ENCODE assay signal across 13 cellular contexts in genomic region chrX:32185160-32185559, GRCh38.
A peak's percentile ranks its signal among the peaks of the same experiment; 100 is the strongest.
DNase-seq lines count a peak whose midpoint lies in the region; TF ChIP-seq lines count a peak whose summit lies in the region.
"Had no signal": no experiment of that assay in that cellular context is flagged by ENCODE, and none has a peak within 500 bp of the region (broad histone marks: within the 10 kb centered on the region; RNA-seq: fewer than 3 reads in every experiment).

No MANE protein-coding gene starts in this region.

- no peak overlapping the region for H3K4me3 Mint-ChIP-seq in activated T-helper 1 cell treated with anti-CD3 and anti-CD28 coated beads, Interleukin-12 subunit alpha, Interleukin-12 subunit beta, Interleukin-2, Interleukin-4 antibody, amounts not matched to agents 30 ng/mL and 10 ng/mL and 1 ng/mL, durations not matched to agents 14 hours and 24 hours and 36 hours
- no peak overlapping the region for H3K4me3 Mint-ChIP-seq in CD4-positive, alpha-beta memory T cell
- H3K4me3 Mint-ChIP-seq: CD14-positive monocyte, GM23338 had no signal

- H3K9ac ChIP-seq in mammary epithelial cell (ENCODE audit: insufficient read depth, low read length) = no peak overlapping the region
- H3K9ac ChIP-seq in GM23248 = no peak overlapping the region

- H2AFZ ChIP-seq in mammary epithelial cell (ENCODE audit: low read depth, low read length) (no peak overlapping the region), GM23248 (no peak overlapping the region)
- H2AFZ ChIP-seq: GM23338 had no signal

- WGBS in mammary epithelial cell (ENCODE audit: low coverage, missing lambda C conversion rate) = 8% methylated on average over 2 of the region's 2 CpGs
- 6 to 14% methylated on average over 2 of the region's 2 CpGs for WGBS in GM23248 (ENCODE audit: low coverage in 1 of 2, low lambda C conversion rate in 2 of 2, missing lambda C conversion rate in 2 of 2), 2 experiments

- CTCF ChIA-PET in mammary epithelial cell (lab: Charles Lee; ENCODE audit: low non-redundant PET) = no interaction called here
- CTCF ChIA-PET in CD4-positive, alpha-beta memory T cell (lab: Charles Lee; ENCODE audit: partially characterized antibody) = no interaction called here

- POLR2A ChIA-PET in CD4-positive, alpha-beta memory T cell (lab: Charles Lee; ENCODE audit: partially characterized antibody) = no interaction called here

- H3K27me3 Mint-ChIP-seq in activated T-helper 1 cell treated with anti-CD3 and anti-CD28 coated beads, Interleukin-12 subunit alpha, Interleukin-12 subunit beta, Interleukin-2, Interleukin-4 antibody, amounts not matched to agents 30 ng/mL and 10 ng/mL and 1 ng/mL, durations not matched to agents 14 hours and 24 hours and 36 hours (ENCODE audit: insufficient read depth) = no peaks in the 10 kb centered on the region
- no peaks in the 10 kb centered on the region for H3K27me3 Mint-ChIP-seq in CD4-positive, alpha-beta memory T cell

- H3K4me2 ChIP-seq in mammary epithelial cell (ENCODE audit: insufficient read depth, low read depth, low read length) (no peak overlapping the region), GM23248 (ENCODE audit: unreplicated experiment) (no peak overlapping the region)
- H3K4me2 ChIP-seq: GM23338 had no signal

- H3K79me2 ChIP-seq in mammary epithelial cell (ENCODE audit: insufficient read depth, low read length) = no peaks in the 10 kb centered on the region
- no peaks in the 10 kb centered on the region for H3K79me2 ChIP-seq in GM23248 (ENCODE audit: insufficient read depth)

- DNase-seq in ELF-1 (ENCODE audit: low read depth, low spot score) = peak; percentile 27
- peak; percentile 1 for DNase-seq in mammary epithelial cell
- peak; percentile 1 for DNase-seq in left kidney (ENCODE audit: low read depth, low spot score)
- peak; percentile 1 for DNase-seq in renal cortical epithelial cell (ENCODE audit: low read depth)
- DNase-seq in GM23248 = no peak
- no peak for DNase-seq in activated T-helper 1 cell treated with anti-CD3 and anti-CD28 coated beads, Interleukin-12 subunit alpha, Interleukin-12 subunit beta, Interleukin-2, Interleukin-4 antibody, amounts not matched to agents 30 ng/mL and 10 ng/mL and 1 ng/mL, durations not matched to agents 14 hours and 24 hours and 36 hours (ENCODE audit: low spot score)
- DNase-seq in CD4-positive, alpha-beta memory T cell = no peak
- DNase-seq: Calu3, DMS 273 treated with DMSO at 0.1 percent for 48 hours, DMS79 had no signal

- H3K27ac ChIP-seq in mammary epithelial cell (ENCODE audit: insufficient read depth, low read depth, low read length) = no peak overlapping the region
- no peak overlapping the region for H3K27ac ChIP-seq in GM23248
- no peak overlapping the region for H3K27ac ChIP-seq in CD4-positive, alpha-beta memory T cell (ENCODE audit: low read depth, low read length)

- H3K27me3 ChIP-seq in mammary epithelial cell (ENCODE audit: insufficient read depth, low read length) = no peaks in the 10 kb centered on the region
- H3K27me3 ChIP-seq in GM23248 (replicated peaks; ENCODE audit: insufficient read depth) = no peaks in the 10 kb centered on the region
- H3K27me3 ChIP-seq in CD4-positive, alpha-beta memory T cell (ENCODE audit: insufficient read depth, low read length) = no peaks in the 10 kb centered on the region

- no peaks in the 10 kb centered on the region for H3K9me3 Mint-ChIP-seq in activated T-helper 1 cell treated with anti-CD3 and anti-CD28 coated beads, Interleukin-12 subunit alpha, Interleukin-12 subunit beta, Interleukin-2, Interleukin-4 antibody, amounts not matched to agents 30 ng/mL and 10 ng/mL and 1 ng/mL, durations not matched to agents 14 hours and 24 hours and 36 hours
- peaks cover 0 to 3% (median 0%) of the 10 kb centered on the region in 8 donors for H3K9me3 Mint-ChIP-seq in CD4-positive, alpha-beta memory T cell
- H3K9me3 Mint-ChIP-seq: GM23338 had no signal

- no peaks in the 10 kb centered on the region for H3K36me3 Mint-ChIP-seq in activated T-helper 1 cell treated with anti-CD3 and anti-CD28 coated beads, Interleukin-12 subunit alpha, Interleukin-12 subunit beta, Interleukin-2, Interleukin-4 antibody, amounts not matched to agents 30 ng/mL and 10 ng/mL and 1 ng/mL, durations not matched to agents 14 hours and 24 hours and 36 hours (ENCODE audit: low read depth)
- H3K36me3 Mint-ChIP-seq in CD4-positive, alpha-beta memory T cell = no peaks in the 10 kb centered on the region
- H3K36me3 Mint-ChIP-seq: CD14-positive monocyte had no signal

- intact Hi-C loops in mammary epithelial cell (cut with micrococcal nuclease) = no loop called here
- intact Hi-C loops in activated T-helper 1 cell treated with anti-CD3 and anti-CD28 coated beads, Interleukin-12 subunit alpha, Interleukin-12 subunit beta, Interleukin-2, Interleukin-4 antibody, amounts not matched to agents 30 ng/mL and 10 ng/mL and 1 ng/mL, durations not matched to agents 14 hours and 24 hours and 36 hours (cut with micrococcal nuclease) = no loop called here
- intact Hi-C loops in CD4-positive, alpha-beta memory T cell (cut with micrococcal nuclease) = no loop called here

- H3K4me3 ChIP-seq in mammary epithelial cell (replicated peaks in 1 of 3; ENCODE audit: insufficient read depth in 1 of 3, low read depth in 2 of 3, low read length in 3 of 3) (no peak overlapping the region), GM23248 (no peak overlapping the region)
- H3K4me3 ChIP-seq in CD4-positive, alpha-beta memory T cell (ENCODE audit: low read length in 2 of 2) = no peak overlapping the region
- H3K4me3 ChIP-seq: GM23338, HAP-1 had no signal

- no peaks in the 10 kb centered on the region for H3K4me1 Mint-ChIP-seq in activated T-helper 1 cell treated with anti-CD3 and anti-CD28 coated beads, Interleukin-12 subunit alpha, Interleukin-12 subunit beta, Interleukin-2, Interleukin-4 antibody, amounts not matched to agents 30 ng/mL and 10 ng/mL and 1 ng/mL, durations not matched to agents 14 hours and 24 hours and 36 hours (ENCODE audit: low read depth)
- H3K4me1 Mint-ChIP-seq in CD4-positive, alpha-beta memory T cell = no peaks in the 10 kb centered on the region
- H3K4me1 Mint-ChIP-seq: CD14-positive monocyte, GM23338 had no signal

- H4K20me1 ChIP-seq in mammary epithelial cell (ENCODE audit: insufficient read depth, low read length) = no peaks in the 10 kb centered on the region
- no peaks in the 10 kb centered on the region for H4K20me1 ChIP-seq in GM23248 (ENCODE audit: insufficient read depth)

- no peak overlapping the region for H3K27ac Mint-ChIP-seq in activated T-helper 1 cell treated with anti-CD3 and anti-CD28 coated beads, Interleukin-12 subunit alpha, Interleukin-12 subunit beta, Interleukin-2, Interleukin-4 antibody, amounts not matched to agents 30 ng/mL and 10 ng/mL and 1 ng/mL, durations not matched to agents 14 hours and 24 hours and 36 hours
- no peak overlapping the region for H3K27ac Mint-ChIP-seq in CD4-positive, alpha-beta memory T cell
- H3K27ac Mint-ChIP-seq: CD14-positive monocyte, GM23338 had no signal

- no peaks in the 10 kb centered on the region for H3F3A ChIP-seq in GM23248 (ENCODE audit: insufficient read depth)

- no TSS peak for BruUV-seq in mammary epithelial cell (replicated peaks; lab: Mats Ljungman, UMichigan)

- H3K9me3 ChIP-seq in mammary epithelial cell (replicated peaks; ENCODE audit: insufficient read depth, low read length) (no peaks in the 10 kb centered on the region), GM23248 (ENCODE audit: low read depth) (no peaks in the 10 kb centered on the region)
- H3K9me3 ChIP-seq in CD4-positive, alpha-beta memory T cell (ENCODE audit: control insufficient read depth in 1 of 2, low read length in 2 of 2) = no peaks in the 10 kb centered on the region
- H3K9me3 ChIP-seq: HAP-1 had no signal

- dilution Hi-C loops in mammary epithelial cell (cut with HindIII; ENCODE audit: low sequenced_read_pairs) = no loop called here

- H3K4me1 ChIP-seq in mammary epithelial cell (ENCODE audit: insufficient read depth, low read length) (no peaks in the 10 kb centered on the region), GM23248 (ENCODE audit: insufficient read depth) (no peaks in the 10 kb centered on the region)
- no peaks in the 10 kb centered on the region for H3K4me1 ChIP-seq in CD4-positive, alpha-beta memory T cell (ENCODE audit: insufficient read depth, low read length)
- H3K4me1 ChIP-seq: HAP-1 had no signal

- no peaks in the 10 kb centered on the region for H3K9me2 ChIP-seq in GM23248 (ENCODE audit: insufficient read depth)

- in situ Hi-C loops in mammary epithelial cell (cut with MboI; ENCODE audit: low sequenced_read_pairs in 2 of 2) (no loop called here), GM23248 (cut with MboI) (no loop called here)

- no peaks in the 10 kb centered on the region for H3K36me3 ChIP-seq in mammary epithelial cell (ENCODE audit: insufficient read depth, low read length)
- no peaks in the 10 kb centered on the region for H3K36me3 ChIP-seq in GM23248 (ENCODE audit: low read depth)
- no peaks in the 10 kb centered on the region for H3K36me3 ChIP-seq in CD4-positive, alpha-beta memory T cell (ENCODE audit: insufficient read depth, low read length)
- H3K36me3 ChIP-seq: HAP-1 had no signal

- no peak for TF ChIP-seq CTCF in mammary epithelial cell (conservative IDR thresholded peaks at IDR 0.05 in 1 of 2, IDR thresholded peaks at IDR 0.05 in 1 of 2; ENCODE audit: extremely low read depth in 1 of 2, insufficient read depth in 1 of 2, low read depth in 1 of 2, low read length in 2 of 2)

Comparison
In these comparisons a context has a peak if more than half of its experiments do, and no peak if none do; other contexts are left out.
1. DNase-seq: peak in ELF-1 (single experiment), mammary epithelial cell (single experiment), left kidney (single experiment) and renal cortical epithelial cell (single experiment); none in GM23248 (single experiment), activated T-helper 1 cell treated with anti-CD3 and anti-CD28 coated beads, Interleukin-12 subunit alpha, Interleukin-12 subunit beta, Interleukin-2, Interleukin-4 antibody, amounts not matched to agents 30 ng/mL and 10 ng/mL and 1 ng/mL, durations not matched to agents 14 hours and 24 hours and 36 hours (single experiment) and CD4-positive, alpha-beta memory T cell (0 of 5).